ENCODE assay signal across 21 cellular contexts in the genomic region with DNA sequence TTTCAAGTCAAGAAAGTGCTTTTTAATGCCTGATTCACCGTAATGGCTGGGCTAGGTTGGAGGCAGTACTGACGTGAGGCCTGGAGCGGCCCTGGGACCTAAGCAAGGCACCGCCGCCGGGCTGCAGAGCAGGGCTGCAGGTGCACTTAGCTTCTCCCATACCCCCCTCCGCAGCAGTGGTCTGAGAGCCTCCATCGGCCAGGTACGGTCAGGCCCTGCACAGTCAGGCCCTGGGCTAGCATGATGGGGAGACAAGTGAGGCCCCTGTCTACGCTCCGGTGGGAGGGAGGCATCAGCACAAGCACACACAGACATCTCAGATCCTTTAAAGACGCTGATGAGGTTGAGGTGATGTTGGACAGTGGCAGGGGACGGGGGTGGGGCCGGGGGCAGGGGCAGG. TPM values are rescaled to one million over a fixed set of nuclear protein-coding genes. Genes with fewer than 3 reads are reported as not detected.
DNase-seq lines count a peak whose midpoint lies in the region; FAIRE-seq and TF ChIP-seq lines count a peak whose summit lies in the region.
"Had no signal": no experiment of that assay in that cellular context is flagged by ENCODE, and none has a peak within 500 bp of the region (broad histone marks: within the 10 kb centered on the region; RNA-seq: fewer than 3 reads in every experiment).

No MANE protein-coding gene starts in this region.

- no peak overlapping the region for H3K4me3 Mint-ChIP-seq in MCF 10A (ENCODE audit: unreplicated experiment)
- H3K4me3 Mint-ChIP-seq: activated CD4-positive, alpha-beta memory T cell treated with anti-CD3 and anti-CD28 coated beads, Interleukin-2, amount 10 ng/mL, durations not matched to agents 7 days and 5 days; stimulated activated naive B cell treated with anti-CD40 and anti-IgM and Interleukin-4, amounts not matched to agents 10 μg/mL and 1 μg/mL and 100 μg/mL, for 72 hours; WTC11 had no signal

- CTCF ChIA-PET in MCF 10A (lab: Yijun Ruan, JAX), result interaction anchor here (0.7 kb wide), 2 partner anchors 396 to 402 kb away, joined by 3 to 4 read pairs; no protein-coding TSS in a partner anchor

- POLR2A ChIA-PET in MCF 10A (lab: Yijun Ruan, JAX), result no interaction called here

- no peak for TF ChIP-seq CTCF in GM20000 (IDR thresholded peaks at IDR 0.05; ENCODE audit: extremely low read depth, missing control alignments)
- no peak for TF ChIP-seq CTCF in MCF 10A (IDR thresholded peaks at IDR 0.05; ENCODE audit: unreplicated experiment)
- TF ChIP-seq CTCF in osteoblast (IDR thresholded peaks at IDR 0.05; ENCODE audit: extremely low read depth, low read depth, low read length), result no peak
- no peak for TF ChIP-seq CTCF in transverse colon (IDR thresholded peaks at IDR 0.05)
- no peak for TF ChIP-seq CTCF in prostate gland (IDR thresholded peaks at IDR 0.05)

- peaks cover 87% of the 10 kb centered on the region for H3K79me2 ChIP-seq in ACC112 (ENCODE audit: control insufficient read depth, insufficient read depth, low read length, unreplicated experiment)
- peaks cover 93% of the 10 kb centered on the region for H3K79me2 ChIP-seq in osteoblast (ENCODE audit: insufficient read depth, low read length)

- no peaks in the 10 kb centered on the region for H3K36me3 ChIP-seq in ACC112 (ENCODE audit: insufficient read depth, low read length)
- peaks cover 22% of the 10 kb centered on the region for H3K36me3 ChIP-seq in osteoblast (ENCODE audit: insufficient read depth, low read length)
- H3K36me3 ChIP-seq in transverse colon, result peaks cover 0 to 20% (median 0%) of the 10 kb centered on the region in 4 donors
- H3K36me3 ChIP-seq in prostate gland, result no peaks in the 10 kb centered on the region

- H3K36me3 Mint-ChIP-seq in MCF 10A (ENCODE audit: insufficient read depth, unreplicated experiment), result peaks cover 16% of the 10 kb centered on the region

- H3K4me1 ChIP-seq in ACC112 (ENCODE audit: control insufficient read depth, insufficient read depth, low read length, unreplicated experiment), result peaks cover 24% of the 10 kb centered on the region
- peaks cover 29% of the 10 kb centered on the region for H3K4me1 ChIP-seq in osteoblast (ENCODE audit: insufficient read depth, low read length)
- H3K4me1 ChIP-seq in transverse colon, result peaks cover 13 to 35% (median 25%) of the 10 kb centered on the region in 4 donors
- peaks cover 7% of the 10 kb centered on the region for H3K4me1 ChIP-seq in prostate gland (replicated peaks)

- H3K27me3 Mint-ChIP-seq in MCF 10A (ENCODE audit: insufficient read depth, unreplicated experiment), result no peaks in the 10 kb centered on the region
- H3K27me3 Mint-ChIP-seq: activated CD4-positive, alpha-beta memory T cell treated with anti-CD3 and anti-CD28 coated beads, Interleukin-2, amount 10 ng/mL, durations not matched to agents 7 days and 5 days; stimulated activated naive B cell treated with anti-CD40 and anti-IgM and Interleukin-4, amounts not matched to agents 10 μg/mL and 1 μg/mL and 100 μg/mL, for 72 hours had no signal

- DNase-seq in GM20000 (ENCODE audit: low spot score) (peak; percentile 19), MCF 10A (ENCODE audit: unreplicated experiment) (no peak), osteoblast (ENCODE audit: insufficient read length, low spot score, missing footprints) (no peak), transverse colon (no peak), prostate gland (ENCODE audit: low spot score) (no peak), HTR-8/SVneo (ENCODE audit: insufficient read length, low spot score) (no peak), caudate nucleus (lab: John Stamatoyannopoulos, UW) (no peak)
- DNase-seq: activated CD4-positive, alpha-beta memory T cell treated with anti-CD3 and anti-CD28 coated beads, Interleukin-2, amount 10 ng/mL, durations not matched to agents 7 days and 5 days; activated naive CD4-positive, alpha-beta T cell; activated T-cell treated with anti-CD3 and anti-CD28 coated beads for 4 hours; Caco-2; glutamatergic neuron; HCEC 1CT; Karpas-422; NCI-H1048; NCI-H2029; stimulated activated naive B cell treated with anti-CD40 and anti-IgM and Interleukin-4, amounts not matched to agents 10 μg/mL and 1 μg/mL and 100 μg/mL, for 72 hours had no signal

- no peaks in the 10 kb centered on the region for H3K27me3 ChIP-seq in ACC112 (ENCODE audit: insufficient read depth, low read length)
- H3K27me3 ChIP-seq in osteoblast (ENCODE audit: insufficient read depth, low read length), result no peaks in the 10 kb centered on the region
- H3K27me3 ChIP-seq in transverse colon, result no peaks in the 10 kb centered on the region
- no peaks in the 10 kb centered on the region for H3K27me3 ChIP-seq in prostate gland (replicated peaks; ENCODE audit: insufficient read depth)

- H3K4me3 ChIP-seq in ACC112 (ENCODE audit: low read depth, low read length) (no peak overlapping the region), osteoblast (ENCODE audit: insufficient read depth, low read length) (no peak overlapping the region), transverse colon (no peak overlapping the region), prostate gland (no peak overlapping the region)
- H3K4me3 ChIP-seq: SK-N-MC had no signal

- H3K9me3 ChIP-seq in osteoblast (ENCODE audit: low read depth, low read length) (no peaks in the 10 kb centered on the region), transverse colon (no peaks in the 10 kb centered on the region), prostate gland (no peaks in the 10 kb centered on the region)
- H3K9me3 ChIP-seq: Caco-2 had no signal

- 89% methylated on average over 14 of the region's 14 CpGs; no CpG with 5 or more reads in 1 of the 2 donors for WGBS in transverse colon (ENCODE audit: low coverage in 1 of 2), 2 donors
- 86% methylated on average over 14 of the region's 14 CpGs for WGBS in prostate gland

- no peak overlapping the region for H2AFZ ChIP-seq in ACC112 (ENCODE audit: low read length, unreplicated experiment)
- H2AFZ ChIP-seq in osteoblast (ENCODE audit: low read length), result no peak overlapping the region

- H3K4me1 Mint-ChIP-seq in MCF 10A (ENCODE audit: insufficient read depth, unreplicated experiment), result peaks cover 30% of the 10 kb centered on the region

- peak overlapping the region; percentile 71 for H3K27ac Mint-ChIP-seq in MCF 10A (ENCODE audit: low read depth, unreplicated experiment)

- intact Hi-C loops in MCF 10A (cut with micrococcal nuclease) (no loop called here), transverse colon (cut with DNase I; ENCODE audit: low total_unique reads) (no loop called here), prostate gland (cut with DNase I) (loop anchor here (5.0 kb wide), 1 partner anchor 53 kb away; a partner anchor contains a TSS)

- H4K20me1 ChIP-seq in osteoblast (ENCODE audit: insufficient read depth, low read length), result peaks cover 69% of the 10 kb centered on the region

- no peaks in the 10 kb centered on the region for H3K9me3 Mint-ChIP-seq in MCF 10A (ENCODE audit: unreplicated experiment)
- H3K9me3 Mint-ChIP-seq: activated CD4-positive, alpha-beta memory T cell treated with anti-CD3 and anti-CD28 coated beads, Interleukin-2, amount 10 ng/mL, durations not matched to agents 7 days and 5 days; stimulated activated naive B cell treated with anti-CD40 and anti-IgM and Interleukin-4, amounts not matched to agents 10 μg/mL and 1 μg/mL and 100 μg/mL, for 72 hours; WTC11 had no signal

- H3K27ac ChIP-seq in ACC112 (ENCODE audit: low read depth, low read length) (0 out of 2 replicates have a peak overlapping the region, but pooled peaks have one; percentile 1), osteoblast (ENCODE audit: low read depth, low read length) (peak overlapping the region; percentile 92), transverse colon (no peak overlapping the region), prostate gland (no peak overlapping the region), caudate nucleus (ENCODE audit: low read depth, low read length) (no peak overlapping the region)

- TF ChIP-seq POLR2A in transverse colon (IDR thresholded peaks at IDR 0.05), result no peak
- no peak for TF ChIP-seq POLR2A in prostate gland (IDR thresholded peaks at IDR 0.05)

- no peak for TF ChIP-seq EP300 in transverse colon (IDR thresholded peaks at IDR 0.05; ENCODE audit: low read depth)

- in situ Hi-C loops in transverse colon (cut with MboI; ENCODE audit: low pct_ligation_motif_present in 1 of 4, low pct_unique_long_range_greater_than_20kb in 1 of 4, low sequenced_read_pairs in 3 of 4), result no loop called here

- no peak for FAIRE-seq in HTR-8/SVneo (lab: Jason Lieb, UNC)
- FAIRE-seq: endometrium had no signal

- peak overlapping the region; percentile 30 for H3K4me2 ChIP-seq in osteoblast (ENCODE audit: insufficient read depth, low read length)

- BruUV-seq in MCF 10A (replicated peaks; lab: Mats Ljungman, UMichigan), result no TSS peak

RNA-seq across cellular contexts. Expression of a gene that starts 4.7 kb away (rescaled TPM):
- total RNA-seq in MCF 10A (2022) (78.8 and 89.6 TPM in 2 replicates), osteoblast (55.7 and 70.6 TPM in 2 replicates), transverse colon (100 to 1,000 TPM; 114 to 211 (median 168) TPM), prostate gland (100 to 1,000 TPM in 1 of 2 donors, 10 to 100 TPM in 1; 76.0 to 110 TPM)

RNA-seq across cellular contexts. Expression of a gene that starts 45.5 kb away (rescaled TPM):
- total RNA-seq in MCF 10A (2022), result 133 and 152 TPM in 2 replicates
- total RNA-seq in osteoblast, result 246 and 262 TPM in 2 replicates
- total RNA-seq in transverse colon, result 100 to 1,000 TPM; 183 to 457 (median 243) TPM
- total RNA-seq in prostate gland, result 100 to 1,000 TPM; 173 to 264 TPM

RNA-seq across cellular contexts. Expression of a gene that starts 52.6 kb away (rescaled TPM):
- total RNA-seq in MCF 10A (2022), result 41.1 and 43.6 TPM in 2 replicates
- 12.7 and 14.8 TPM in 2 replicates for total RNA-seq in osteoblast
- 100 to 1,000 TPM in 1 of 4 donors, 10 to 100 TPM in 3; 13.5 to 114 (median 34.2) TPM for total RNA-seq in transverse colon
- 10 to 100 TPM; 20.8 to 47.9 TPM for total RNA-seq in prostate gland

Comparison
In these comparisons a context has a peak if more than half of its experiments do, and no peak if none do; other contexts are left out.
1. H3K27ac ChIP-seq: peak in ACC112 (single experiment) and osteoblast (single experiment); none in transverse colon (0 of 4), prostate gland (0 of 2) and caudate nucleus (single experiment).